ENCODE assay signal across 8 cellular contexts in genomic region chr2:100262555-100263320, GRCh38. TPM values are rescaled to one million over a fixed set of nuclear protein-coding genes. Genes with fewer than 3 reads are reported as not detected.
A peak's percentile ranks its signal among the peaks of the same experiment; 100 is the strongest.
DNase-seq lines count a peak whose midpoint lies in the region; ATAC-seq and TF ChIP-seq lines count a peak whose summit lies in the region.

No MANE protein-coding gene starts in this region.

- DNase-seq in AML-193 (lab: John Stamatoyannopoulos, UW) (peak; percentile 16 to 41), NCI-H1930 (lab: John Stamatoyannopoulos, UW) (peak; percentile 25 to 58), dedifferentiated amniotic fluid mesenchymal stem cell (ENCODE audit: extremely low spot score) (peak; percentile 45)
- peak; percentile 71 for DNase-seq in activated CD4-positive, alpha-beta T cell treated with anti-CD3 and anti-CD28 coated beads for 48 hours
- DNase-seq in stimulated activated CD4-positive, alpha-beta T cell treated with anti-CD3 and anti-CD28 coated beads, TNF-alpha, amount 100 ng/mL, for 48 hours (ENCODE audit: low read depth in 3 of 3) = peak; percentile 27 to 47 (median 40)

- no peak overlapping the region for H3K4me3 ChIP-seq in liver (ENCODE audit: low read depth in 1 of 3, low read length in 3 of 3)

- 9% methylated on average over 13 of the region's 13 CpGs for WGBS in liver

- peak; percentile 46 for ATAC-seq in GM18868 (IDR thresholded peaks at IDR 0.05; ENCODE audit: unreplicated experiment)
- ATAC-seq in GM18520 (IDR thresholded peaks at IDR 0.05; ENCODE audit: unreplicated experiment) = no peak

- peak; percentile 97 for TF ChIP-seq CTCF in liver (IDR thresholded peaks at IDR 0.05; ENCODE audit: low read depth, low read length, missing input control)

- H3K9ac ChIP-seq in liver (ENCODE audit: low read depth in 1 of 2, low read length in 2 of 2) = no peak overlapping the region

- no peaks in the 10 kb centered on the region for H3K4me1 ChIP-seq in liver (ENCODE audit: control insufficient read depth in 4 of 4, insufficient read depth in 4 of 4, low read length in 3 of 4)

- H3K27ac ChIP-seq in liver (ENCODE audit: low read depth in 1 of 2, low read length in 2 of 2) = no peak overlapping the region

- H3K9me3 ChIP-seq in liver (ENCODE audit: control insufficient read depth in 4 of 4, low read length in 3 of 4) = no peaks in the 10 kb centered on the region

- no peaks in the 10 kb centered on the region for H3K27me3 ChIP-seq in liver (ENCODE audit: control insufficient read depth in 4 of 4, insufficient read depth in 4 of 4, low read length in 3 of 4)

- H3K36me3 ChIP-seq in liver (ENCODE audit: control insufficient read depth in 4 of 4, insufficient read depth in 3 of 4, low read depth in 1 of 4, low read length in 3 of 4) = no peaks in the 10 kb centered on the region

- TF ChIP-seq RAD21 in liver (IDR thresholded peaks at IDR 0.05) = peak; percentile 98 to 100

TF ChIP-seq in liver, 16 proteins besides CTCF, POLR2A, EP300 and RAD21:
- TF ChIP-seq HNF4A (conservative IDR thresholded peaks at IDR 0.05) = no peak
- no peak for TF ChIP-seq ATF3 (IDR thresholded peaks at IDR 0.05)
- TF ChIP-seq FOXA2 (IDR thresholded peaks at IDR 0.05) = no peak
- no peak for TF ChIP-seq YY1 (IDR thresholded peaks at IDR 0.05)

RNA-seq across cellular contexts. Expression of gene LONRF2, which starts 59.6 kb away (rescaled TPM):
- 1 to 10 TPM in 1 of 2 donors, under 1 TPM in 1; 0.23 to 3.7 TPM for total RNA-seq in liver
- under 1 TPM; 0.06 to 0.24 TPM for polyA plus RNA-seq in liver
